Comparison of ENCODE assay signal across 10 cellular contexts in genomic region chr7:67618569-67619543, GRCh38.
A peak's percentile ranks its signal among the peaks of the same experiment; 100 is the strongest.
DNase-seq lines count a peak whose midpoint lies in the region; ATAC-seq and TF ChIP-seq lines count a peak whose summit lies in the region.
"Had no signal": no experiment of that assay in that cellular context is flagged by ENCODE, and none has a peak within 500 bp of the region (broad histone marks: within the 10 kb centered on the region; RNA-seq: fewer than 3 reads in every experiment).

No MANE protein-coding gene starts in this region.

- H3K23ac ChIP-seq in neuronal stem cell (ENCODE audit: low read depth, low read length, poor library complexity) = no peak overlapping the region

- no peak overlapping the region for H4K91ac ChIP-seq in neuronal stem cell (ENCODE audit: low read depth, low read length, poor library complexity)

- peak overlapping the region; percentile 6 for H2AFZ ChIP-seq in neuronal stem cell (ENCODE audit: low read length)

- H2AK5ac ChIP-seq in neuronal stem cell (ENCODE audit: low read depth, low read length) = no peak overlapping the region

- H3K4ac ChIP-seq in neuronal stem cell (ENCODE audit: low read length) = no peak overlapping the region

- H4K8ac ChIP-seq in neuronal stem cell (ENCODE audit: low read depth, low read length) = no peak overlapping the region

- peaks cover 0 to 5% (median 0%) of the 10 kb centered on the region in 3 experiments for H3K27me3 ChIP-seq in neuronal stem cell (ENCODE audit: control insufficient read depth in 3 of 3, insufficient read depth in 3 of 3, low read depth in 1 of 3, low read length in 3 of 3)

- H3K27me3 Mint-ChIP-seq in chondrocyte (ENCODE audit: low read depth) = peaks cover 58% of the 10 kb centered on the region

- no CpG with 5 or more reads among the region's 20 CpGs for WGBS in neuronal stem cell (ENCODE audit: extremely low coverage in 2 of 2, insufficient read length in 2 of 2, insufficient replicate concordance in 1 of 2), 2 donors

- no peak overlapping the region for H3K4me3 Mint-ChIP-seq in chondrocyte (ENCODE audit: unreplicated experiment)

- H2BK12ac ChIP-seq in neuronal stem cell (ENCODE audit: low read length) = no peak overlapping the region

- H3K9me3 ChIP-seq in neuronal stem cell (replicated peaks in 1 of 2; ENCODE audit: control insufficient read depth in 2 of 2, insufficient read depth in 1 of 2, low read depth in 1 of 2, low read length in 2 of 2) = no peaks in the 10 kb centered on the region

- H3K36me3 ChIP-seq in neuronal stem cell (replicated peaks in 1 of 2; ENCODE audit: control insufficient read depth in 2 of 2, insufficient read depth in 2 of 2, low read length in 2 of 2) = no peaks in the 10 kb centered on the region

- H3K9ac ChIP-seq in neuronal stem cell (ENCODE audit: low read depth, low read length, poor library complexity) = no peak overlapping the region

- no peak overlapping the region for H2BK5ac ChIP-seq in neuronal stem cell (ENCODE audit: low read length)

- peaks cover 3% of the 10 kb centered on the region for H3K4me1 Mint-ChIP-seq in chondrocyte (ENCODE audit: low read depth)

- no peak overlapping the region for H3K18ac ChIP-seq in neuronal stem cell (ENCODE audit: low read length)

- H3K4me3 ChIP-seq in neuronal stem cell (ENCODE audit: low read length in 2 of 2) = no peak overlapping the region

- H3K79me1 ChIP-seq in neuronal stem cell (ENCODE audit: low read depth, low read length) = no peaks in the 10 kb centered on the region

- H2BK120ac ChIP-seq in neuronal stem cell (ENCODE audit: low read depth, low read length) = no peak overlapping the region

- no peak overlapping the region for H2BK15ac ChIP-seq in neuronal stem cell (ENCODE audit: low read length)

- H3K4me2 ChIP-seq in neuronal stem cell (ENCODE audit: insufficient read depth, low read length, poor library complexity, severe bottlenecking) = no peak overlapping the region

- no peaks in the 10 kb centered on the region for H3K9me3 Mint-ChIP-seq in chondrocyte (ENCODE audit: low read depth)

- no peaks in the 10 kb centered on the region for H3K36me3 Mint-ChIP-seq in chondrocyte (ENCODE audit: low read depth)

- ATAC-seq in HG03139 (IDR thresholded peaks at IDR 0.05; ENCODE audit: unreplicated experiment) = no peak
- no peak for ATAC-seq in GM21528 (IDR thresholded peaks at IDR 0.05; ENCODE audit: low FRiP score, unreplicated experiment)

- no peak overlapping the region for H3K27ac Mint-ChIP-seq in chondrocyte (ENCODE audit: unreplicated experiment)

- H3K27ac ChIP-seq in neuronal stem cell (replicated peaks; ENCODE audit: low read length) = no peak overlapping the region

- H3K14ac ChIP-seq in neuronal stem cell (ENCODE audit: low read length) = no peak overlapping the region

- DNase-seq in GM03348 (ENCODE audit: low spot score) (peak; percentile 33), NCI-H2107 (lab: John Stamatoyannopoulos, UW) (peak; percentile 14), chondrocyte (ENCODE audit: low spot score) (no peak), neuronal stem cell (ENCODE audit: low spot score) (no peak), NCI-H2227 treated with DMSO at 0.1 percent for 48 hours (lab: John Stamatoyannopoulos, UW) (no peak)
- DNase-seq in activated CD4-positive, alpha-beta T cell treated with anti-CD3 and anti-CD28 coated beads, Interleukin-2, amount 50 U/mL, for 4 hours = no peak
- DNase-seq: DND-41, KBM-7 had no signal

- peaks cover 0 to 6% of the 10 kb centered on the region in 2 donors for H3K4me1 ChIP-seq in neuronal stem cell (ENCODE audit: control insufficient read depth in 2 of 2, insufficient read depth in 1 of 2, low read depth in 1 of 2, low read length in 2 of 2)

- TF ChIP-seq CTCF in chondrocyte (IDR thresholded peaks at IDR 0.05) = peak; percentile 37

Comparison
In these comparisons a context has a peak if more than half of its experiments do, and no peak if none do; other contexts are left out.
1. DNase-seq: peak in GM03348 (single experiment) and NCI-H2107 (single experiment); none in chondrocyte (single experiment), neuronal stem cell (single experiment), NCI-H2227 treated with DMSO at 0.1 percent for 48 hours (single experiment) and activated CD4-positive, alpha-beta T cell treated with anti-CD3 and anti-CD28 coated beads, Interleukin-2, amount 50 U/mL, for 4 hours (0 of 2).